ENCODE assay signal across 23 cellular contexts in the genomic region with DNA sequence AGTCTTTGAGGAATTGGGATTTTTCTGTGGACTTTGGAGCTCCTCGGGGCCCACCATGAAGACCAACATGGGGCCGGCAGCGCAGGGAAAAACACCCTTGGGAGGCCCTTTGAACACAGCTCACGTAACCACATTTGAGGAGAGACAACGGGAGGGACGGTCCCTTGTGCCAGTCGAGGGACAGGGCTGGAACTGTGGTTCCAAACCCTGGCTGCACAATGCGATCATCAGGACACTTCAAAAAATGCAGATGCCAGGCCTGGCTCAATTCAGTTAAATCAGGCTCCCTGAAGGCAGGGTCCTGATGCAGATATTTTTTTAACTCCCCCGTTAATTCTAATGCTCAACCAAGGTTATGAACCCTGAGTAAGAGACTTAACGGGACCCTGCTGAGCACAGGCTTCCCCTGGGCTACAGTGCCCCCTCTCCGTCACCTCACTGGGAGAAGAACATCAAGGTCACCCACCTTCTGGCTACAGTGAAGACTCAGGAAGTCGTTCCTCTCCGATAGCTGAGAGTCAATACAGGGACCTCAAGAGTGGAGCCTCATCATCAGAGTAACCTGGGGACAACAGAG. TPM values are rescaled to one million over a fixed set of nuclear protein-coding genes. Genes with fewer than 3 reads are reported as not detected.
DNase-seq lines count a peak whose midpoint lies in the region; ATAC-seq and TF ChIP-seq lines count a peak whose summit lies in the region.
"Had no signal": no experiment of that assay in that cellular context is flagged by ENCODE, and none has a peak within 500 bp of the region (broad histone marks: within the 10 kb centered on the region; RNA-seq: fewer than 3 reads in every experiment).

No MANE protein-coding gene starts in this region.

- H3K4me3 Mint-ChIP-seq in progenitor cell of endocrine pancreas (ENCODE audit: low read depth): no peak overlapping the region
- H3K4me3 Mint-ChIP-seq: activated B cell treated with CpG ODN at 0.5 μM for 24 hours; activated CD4-positive, alpha-beta memory T cell treated with anti-CD3 and anti-CD28 coated beads for 36 hours; T-helper 2 cell treated with Interferon-gamma antibody and Interleukin-4, amounts not matched to agents 5 μg/mL and 100 μg/mL, for 36 hours had no signal

- H3K36me3 ChIP-seq in body of pancreas (replicated peaks in 1 of 2; ENCODE audit: insufficient read depth in 1 of 2, low read depth in 2 of 2): no peaks in the 10 kb centered on the region
- no peaks in the 10 kb centered on the region for H3K36me3 ChIP-seq in WERI-Rb-1
- H3K36me3 ChIP-seq: uterus had no signal

- intact Hi-C loops in body of pancreas (cut with DNase I): no loop called here

- WGBS in body of pancreas, 2 donors: 75 to 76% methylated on average over 13 of the region's 13 CpGs

- H3K27ac ChIP-seq in body of pancreas: peak overlapping the region in 3 of 4 donors; percentile 38 to 75 (median 50)
- H3K27ac ChIP-seq in WERI-Rb-1: no peak overlapping the region
- H3K27ac ChIP-seq: 22Rv1, foreskin keratinocyte, uterus had no signal

- DNase-seq in NCI-H1092 treated with DMSO at 0.1 percent for 48 hours (lab: John Stamatoyannopoulos, UW): peak; percentile 12
- no peak for DNase-seq in NCI-H1092 (lab: John Stamatoyannopoulos, UW)
- no peak for DNase-seq in body of pancreas
- DNase-seq in left lobe of liver (ENCODE audit: low spot score): peak; percentile 55
- no peak for DNase-seq in progenitor cell of endocrine pancreas (ENCODE audit: low spot score, unreplicated experiment)
- DNase-seq in WERI-Rb-1: no peak
- DNase-seq: activated B cell treated with CpG ODN at 0.5 μM for 24 hours; activated T-cell treated with anti-CD3 and anti-CD28 coated beads for 4 hours; central memory CD4-positive, alpha-beta T cell; foreskin keratinocyte; NCI-H1436 had no signal

- H3K4me1 ChIP-seq in body of pancreas: peaks cover 23% of the 10 kb centered on the region
- H3K4me1 ChIP-seq: foreskin keratinocyte, uterus had no signal

- H3K9me3 Mint-ChIP-seq in progenitor cell of endocrine pancreas (ENCODE audit: low read depth): no peaks in the 10 kb centered on the region
- H3K9me3 Mint-ChIP-seq: activated B cell treated with CpG ODN at 0.5 μM for 24 hours; activated CD4-positive, alpha-beta memory T cell treated with anti-CD3 and anti-CD28 coated beads for 36 hours; T-helper 2 cell treated with Interferon-gamma antibody and Interleukin-4, amounts not matched to agents 5 μg/mL and 100 μg/mL, for 36 hours had no signal

- H3K9me3 ChIP-seq in body of pancreas (no peaks in the 10 kb centered on the region), WERI-Rb-1 (ENCODE audit: severe bottlenecking) (no peaks in the 10 kb centered on the region)
- H3K9me3 ChIP-seq: Caco-2, uterus had no signal

- H3K27me3 ChIP-seq in body of pancreas: no peaks in the 10 kb centered on the region
- no peaks in the 10 kb centered on the region for H3K27me3 ChIP-seq in WERI-Rb-1 (ENCODE audit: insufficient read depth, low read depth, severe bottlenecking)
- H3K27me3 ChIP-seq: uterus had no signal

- no peaks in the 10 kb centered on the region for H3K27me3 Mint-ChIP-seq in progenitor cell of endocrine pancreas

- H3K4me1 Mint-ChIP-seq in progenitor cell of endocrine pancreas (ENCODE audit: low read depth): peaks cover 21% of the 10 kb centered on the region
- H3K4me1 Mint-ChIP-seq: activated B cell treated with CpG ODN at 0.5 μM for 24 hours had no signal

- TF ChIP-seq CTCF in body of pancreas (IDR thresholded peaks at IDR 0.05): no peak
- TF ChIP-seq CTCF in progenitor cell of endocrine pancreas (IDR thresholded peaks at IDR 0.05; ENCODE audit: unreplicated experiment): no peak
- TF ChIP-seq CTCF in WERI-Rb-1 (IDR thresholded peaks at IDR 0.05; ENCODE audit: low read depth, low read length): no peak

- peak overlapping the region; percentile 78 for H3K27ac Mint-ChIP-seq in progenitor cell of endocrine pancreas
- H3K27ac Mint-ChIP-seq: activated B cell treated with CpG ODN at 0.5 μM for 24 hours; activated CD4-positive, alpha-beta memory T cell treated with anti-CD3 and anti-CD28 coated beads for 36 hours; T-helper 2 cell treated with Interferon-gamma antibody and Interleukin-4, amounts not matched to agents 5 μg/mL and 100 μg/mL, for 36 hours had no signal

- ATAC-seq in body of pancreas (no peak), left lobe of liver (peak; percentile 36), HG03135 (IDR thresholded peaks at IDR 0.05; ENCODE audit: unreplicated experiment) (no peak), GM19395 (IDR thresholded peaks at IDR 0.05; ENCODE audit: unreplicated experiment) (no peak)
- ATAC-seq: foreskin keratinocyte had no signal

- no peaks in the 10 kb centered on the region for H3K36me3 Mint-ChIP-seq in progenitor cell of endocrine pancreas (ENCODE audit: insufficient read depth)
- H3K36me3 Mint-ChIP-seq: activated CD4-positive, alpha-beta memory T cell treated with anti-CD3 and anti-CD28 coated beads for 36 hours had no signal

- TF ChIP-seq POLR2A in body of pancreas (IDR thresholded peaks at IDR 0.05): no peak

- H3K4me3 ChIP-seq in body of pancreas: no peak overlapping the region
- H3K4me3 ChIP-seq in WERI-Rb-1 (ENCODE audit: low read depth, low read length): no peak overlapping the region
- H3K4me3 ChIP-seq: uterus had no signal

RNA-seq across cellular contexts. Expression of a gene that starts 30.4 kb away (rescaled TPM):
- total RNA-seq in body of pancreas (not detected), left lobe of liver (not detected), progenitor cell of endocrine pancreas (not detected in 2 replicates)
- total RNA-seq: activated B cell treated with CpG ODN at 0.5 μM for 24 hours; activated CD4-positive, alpha-beta memory T cell treated with anti-CD3 and anti-CD28 coated beads for 36 hours; Caco-2; Daoy; foreskin keratinocyte; mesenteric fat pad; renal cortical epithelial cell; SK-MEL-5; subcutaneous adipose tissue; uterus had no signal

Comparison
In these comparisons a context has a peak if more than half of its experiments do, and no peak if none do; other contexts are left out.
1. DNase-seq: peak in NCI-H1092 treated with DMSO at 0.1 percent for 48 hours (single experiment) and left lobe of liver (single experiment); none in NCI-H1092 (single experiment), body of pancreas (0 of 4), progenitor cell of endocrine pancreas (single experiment) and WERI-Rb-1 (single experiment).